ENCODE assay signal across 23 cellular contexts in the genomic region with DNA sequence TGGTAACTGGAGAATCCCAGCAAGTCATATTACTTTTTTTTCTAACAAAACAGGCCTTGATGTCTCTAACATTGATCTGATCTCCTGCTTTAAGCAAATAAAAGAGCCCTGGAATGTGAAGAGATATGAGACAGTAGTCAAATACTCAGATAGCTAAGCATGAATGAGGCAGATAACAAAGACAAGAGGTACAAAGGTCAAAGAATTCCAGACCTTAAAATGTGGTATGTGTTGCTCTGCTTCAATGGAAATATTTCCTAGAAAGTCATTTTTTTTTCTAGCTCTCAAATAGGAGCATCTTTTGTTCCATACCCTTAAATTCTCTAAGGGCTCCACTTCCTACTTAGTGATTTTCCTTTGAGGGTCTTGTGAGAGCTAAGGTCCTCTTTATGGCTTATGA.
"Had no signal": no experiment of that assay in that cellular context is flagged by ENCODE, and none has a peak within 500 bp of the region (broad histone marks: within the 10 kb centered on the region; RNA-seq: fewer than 3 reads in every experiment).

No MANE protein-coding gene starts in this region.

- H3K4me3 Mint-ChIP-seq: effector memory CD8-positive, alpha-beta T cell; memory B cell; mesothelial cell of epicardium; naive B cell; nephron; stimulated activated naive B cell treated with anti-CD40 and anti-IgM and Interleukin-4, amounts not matched to agents 10 μg/mL and 1 μg/mL and 100 μg/mL, for 72 hours; stimulated activated naive CD8-positive, alpha-beta T cell treated with anti-CD3 and anti-CD28 coated beads, Interleukin-15, Interleukin-2, amounts not matched to agents 100 ng/mL and 50 ng/mL, for 24 hours had no signal

- H3K4me1 ChIP-seq: prostate gland, right atrium auricular region, sigmoid colon, spleen, tibial nerve, upper lobe of left lung had no signal

- H3K27me3 Mint-ChIP-seq: effector memory CD8-positive, alpha-beta T cell; memory B cell; naive B cell; stimulated activated naive B cell treated with anti-CD40 and anti-IgM and Interleukin-4, amounts not matched to agents 10 μg/mL and 1 μg/mL and 100 μg/mL, for 72 hours; stimulated activated naive CD8-positive, alpha-beta T cell treated with anti-CD3 and anti-CD28 coated beads, Interleukin-15, Interleukin-2, amounts not matched to agents 100 ng/mL and 50 ng/mL, for 24 hours had no signal

- H3K27ac Mint-ChIP-seq: effector memory CD8-positive, alpha-beta T cell; memory B cell; mesothelial cell of epicardium; naive B cell; nephron; stimulated activated naive B cell treated with anti-CD40 and anti-IgM and Interleukin-4, amounts not matched to agents 10 μg/mL and 1 μg/mL and 100 μg/mL, for 72 hours; stimulated activated naive CD8-positive, alpha-beta T cell treated with anti-CD3 and anti-CD28 coated beads, Interleukin-15, Interleukin-2, amounts not matched to agents 100 ng/mL and 50 ng/mL, for 24 hours had no signal

- DNase-seq: cortex of kidney; effector memory CD8-positive, alpha-beta T cell; head of caudate nucleus; mucosa of descending colon; naive B cell; nucleus accumbens; sigmoid colon; spleen; stimulated activated naive B cell treated with anti-CD40 and anti-IgM and Interleukin-4, amounts not matched to agents 10 μg/mL and 1 μg/mL and 100 μg/mL, for 72 hours; upper lobe of left lung had no signal

- H3K36me3 ChIP-seq: prostate gland had no signal

- ATAC-seq: effector memory CD8-positive, alpha-beta T cell; mucosa of descending colon had no signal

- H3K4me3 ChIP-seq: lung, mucosa of descending colon, prostate gland, right atrium auricular region, sigmoid colon, skin epidermis, spleen, thoracic aorta, tibial nerve, upper lobe of left lung had no signal

- FAIRE-seq: frontal cortex, keratinocyte, urothelium cell line had no signal

- H3K27ac ChIP-seq: prostate gland, right atrium auricular region, sigmoid colon, skin epidermis, spleen, thoracic aorta, tibial nerve, upper lobe of left lung had no signal

- H3K27me3 ChIP-seq: right atrium auricular region, sigmoid colon, spleen, tibial nerve, upper lobe of left lung had no signal

- H3K9me3 ChIP-seq: prostate gland had no signal

- H3K4me1 Mint-ChIP-seq: memory B cell; mesothelial cell of epicardium; nephron; stimulated activated naive B cell treated with anti-CD40 and anti-IgM and Interleukin-4, amounts not matched to agents 10 μg/mL and 1 μg/mL and 100 μg/mL, for 72 hours had no signal
